Comparison of ENCODE assay signal across 8 cellular contexts in the genomic region with DNA sequence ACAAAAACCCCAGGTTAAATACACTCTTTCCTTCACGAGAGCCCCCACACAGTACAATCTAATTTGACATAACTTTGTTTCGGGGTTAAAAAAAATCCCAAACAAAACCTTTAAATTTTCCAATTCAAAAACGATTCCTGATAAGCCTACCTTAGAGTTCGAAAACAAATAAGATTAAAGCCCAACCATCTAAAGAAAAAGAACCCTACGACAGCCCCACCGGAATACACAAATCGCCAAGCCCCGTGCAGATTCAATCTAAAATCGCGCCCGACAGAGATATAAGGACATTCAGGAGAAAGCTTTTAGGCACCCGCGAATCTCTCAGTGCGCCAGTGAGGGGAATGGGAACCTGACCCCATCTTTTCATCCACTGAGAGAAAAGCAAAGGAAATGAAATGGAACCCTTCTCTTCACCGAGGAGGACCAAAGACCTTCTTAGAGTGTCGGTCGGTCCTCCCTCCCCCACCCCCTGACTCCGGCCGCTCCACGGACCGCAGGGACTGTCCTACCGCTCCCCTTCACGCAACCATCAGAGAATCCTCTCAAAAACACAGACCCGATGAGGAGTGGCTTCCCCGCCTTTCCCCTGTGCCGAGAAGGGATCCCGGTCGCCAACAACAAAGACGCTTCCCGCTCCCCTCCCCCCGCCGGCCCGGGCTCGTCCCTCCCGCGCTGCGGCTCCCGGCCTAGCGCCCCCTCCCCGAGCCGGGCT. TPM values are rescaled to one million over a fixed set of nuclear protein-coding genes. Genes with fewer than 3 reads are reported as not detected.
A peak's percentile ranks its signal among the peaks of the same experiment; 100 is the strongest.
DNase-seq lines count a peak whose midpoint lies in the region; ATAC-seq, FAIRE-seq and TF ChIP-seq lines count a peak whose summit lies in the region.

No MANE protein-coding gene starts in this region.

- intact Hi-C loops in natural killer cell (cut with micrococcal nuclease) (loop anchor here (2.0 to 5.0 kb wide), 4 partner anchors 13 to 452 kb away; no protein-coding TSS in a partner anchor), thyroid gland (cut with DNase I) (no loop called here)

- H3K4me1 Mint-ChIP-seq in natural killer cell: peaks cover 54 to 68% of the 10 kb centered on the region in 2 donors

- no peaks in the 10 kb centered on the region for H3K36me3 Mint-ChIP-seq in natural killer cell

- peak; percentile 19 for DNase-seq in GM12891 (ENCODE audit: insufficient read length, low spot score)
- peak; percentile 72 for DNase-seq in NCI-H748 (lab: John Stamatoyannopoulos, UW; ENCODE audit: unreplicated experiment)
- peak; percentile 81 for DNase-seq in activated effector memory CD4-positive, alpha-beta T cell treated with anti-CD3 and anti-CD28 coated beads, Interleukin-2, amount 50 U/mL, for 16 hours
- DNase-seq in foreskin fibroblast: peak; percentile 7 to 55
- peak; percentile 35 for DNase-seq in natural killer cell
- peak; percentile 63 to 67 for DNase-seq in thyroid gland
- DNase-seq in T1000 (lab: John Stamatoyannopoulos, UW): no peak

- no peaks in the 10 kb centered on the region for H3K27me3 ChIP-seq in thyroid gland

- H3K27ac Mint-ChIP-seq in natural killer cell: peak overlapping the region; percentile 97

- peak; percentile 11 for ATAC-seq in HG02763 (IDR thresholded peaks at IDR 0.05; ENCODE audit: unreplicated experiment)
- ATAC-seq in natural killer cell: no peak

- no peaks in the 10 kb centered on the region for H3K27me3 Mint-ChIP-seq in natural killer cell (ENCODE audit: low read depth in 2 of 2)

- no peaks in the 10 kb centered on the region for H3K9me3 Mint-ChIP-seq in natural killer cell

- peak overlapping the region; percentile 95 to 97 for H3K4me3 ChIP-seq in foreskin fibroblast (ENCODE audit: low read depth in 1 of 2, low read length in 2 of 2)
- peak overlapping the region; percentile 63 to 90 (median 82) for H3K4me3 ChIP-seq in thyroid gland (replicated peaks in 1 of 3)

- H3K4me1 ChIP-seq in thyroid gland: peaks cover 19 to 22% of the 10 kb centered on the region in 2 donors

- H3K36me3 ChIP-seq in thyroid gland: no peaks in the 10 kb centered on the region

- FAIRE-seq in GM12891 (lab: Jason Lieb, UNC): no peak

- H3K9me3 ChIP-seq in thyroid gland: no peaks in the 10 kb centered on the region

- TF ChIP-seq CTCF in foreskin fibroblast (IDR thresholded peaks at IDR 0.05; ENCODE audit: low read depth, low read length) (no peak), natural killer cell (IDR thresholded peaks at IDR 0.05) (no peak), thyroid gland (IDR thresholded peaks at IDR 0.05) (peak in 1 of 6 experiments; percentile 7)

- H3K4me3 Mint-ChIP-seq in natural killer cell: peak overlapping the region; percentile 100

- TF ChIP-seq POLR2A in GM12891 (IDR thresholded peaks at IDR 0.05; ENCODE audit: low read depth, low read length): no peak
- TF ChIP-seq POLR2A in thyroid gland (IDR thresholded peaks at IDR 0.05): no peak

- 0 to 1% methylated on average over 18 to 25 of the region's 41 CpGs for WGBS in thyroid gland, 2 donors

- H3K27ac ChIP-seq in thyroid gland: peak overlapping the region; percentile 90 to 94 (median 93)

TF ChIP-seq in GM12891, 5 proteins besides CTCF, POLR2A, EP300 and RAD21:
- TF ChIP-seq TAF1 (IDR thresholded peaks at IDR 0.05; ENCODE audit: low read depth, low read length) (no peak), POLR2AphosphoS5 (IDR thresholded peaks at IDR 0.05; ENCODE audit: low read depth, low read length) (no peak), PAX5 (IDR thresholded peaks at IDR 0.05; ENCODE audit: insufficient read depth, low read length, severe bottlenecking) (no peak), POU2F2 (IDR thresholded peaks at IDR 0.05; ENCODE audit: low read depth, low read length) (no peak), SPI1 (IDR thresholded peaks at IDR 0.05; ENCODE audit: low read depth, low read length) (no peak)
TF ChIP-seq in GM12891: peak in this region for 0.

RNA-seq across cellular contexts. Expression of gene ABHD17B, which starts 0.9 kb away (rescaled TPM):
- polyA plus RNA-seq in GM12891 (2012; ENCODE audit: low read depth, missing spikeins): 7.0 TPM
- 10 to 100 TPM; 28.7 to 34.4 (median 30.3) TPM for total RNA-seq in natural killer cell
- total RNA-seq in thyroid gland: 10 to 100 TPM; 30.0 to 46.2 (median 34.0) TPM

RNA-seq across cellular contexts. Expression of gene C9orf85, which starts 1.4 kb away (rescaled TPM):
- 8.4 TPM for polyA plus RNA-seq in GM12891 (2012; ENCODE audit: low read depth, missing spikeins)
- 10 to 100 TPM in 1 of 3 donors, 1 to 10 TPM in 2; 5.6 to 11.1 (median 9.2) TPM for total RNA-seq in natural killer cell
- total RNA-seq in thyroid gland: 10 to 100 TPM in 3 of 4 donors, 1 to 10 TPM in 1; 8.9 to 21.7 (median 13.0) TPM
